36 cellular contexts compared by ENCODE assay signal in the genomic region with DNA sequence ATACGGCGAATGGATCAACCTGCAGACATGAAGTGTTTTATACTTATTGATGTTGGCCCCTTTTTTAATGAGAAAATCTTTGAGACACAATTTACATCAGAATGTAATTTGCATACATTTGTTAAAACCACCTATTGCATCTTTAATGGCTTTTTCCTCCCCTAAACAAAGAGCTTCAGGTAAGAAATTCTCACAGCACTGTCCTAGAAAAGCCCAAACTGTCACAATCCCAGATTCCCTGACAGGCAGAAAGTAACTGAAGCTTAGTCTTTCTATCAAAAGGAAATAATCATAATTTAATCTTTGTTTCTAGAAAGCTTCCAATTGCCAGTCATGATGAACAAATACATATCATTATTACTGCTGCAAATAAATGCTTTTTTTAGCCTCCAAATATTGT.
"Had no signal": no experiment of that assay in that cellular context is flagged by ENCODE, and none has a peak within 500 bp of the region (broad histone marks: within the 10 kb centered on the region; RNA-seq: fewer than 3 reads in every experiment).

No MANE protein-coding gene starts in this region.

- H3K9me3 Mint-ChIP-seq: activated naive CD4-positive, alpha-beta T cell treated with anti-CD3 and anti-CD28 coated beads, Interleukin-2, amount 10 ng/mL, durations not matched to agents 7 days and 5 days; activated naive CD8-positive, alpha-beta T cell treated with anti-CD3 and anti-CD28 coated beads, Interleukin-2, amount 10 ng/mL, durations not matched to agents 7 days and 5 days; activated naive CD8-positive, alpha-beta T cell treated with anti-CD3 and anti-CD28 coated beads, Interleukin-2, amount 50 U/mL, for 24 hours; activated T-helper 1 cell treated with anti-CD3 and anti-CD28 coated beads, Interleukin-12 subunit alpha, Interleukin-12 subunit beta, Interleukin-2, Interleukin-4 antibody, amounts not matched to agents 30 ng/mL and 10 ng/mL and 1 ng/mL, durations not matched to agents 14 hours and 24 hours and 36 hours; activated T-helper 2 cell treated with anti-CD3 and anti-CD28 coated beads, Interferon-gamma antibody, Interleukin-2, Interleukin-4, amounts not matched to agents 10 μg/mL and 5 μg/mL and 100 μg/mL, durations not matched to agents 14 hours and 24 hours and 36 hours had no signal

- H3K4me1 ChIP-seq: adrenal gland, ascending aorta, body of pancreas, breast epithelium had no signal

- H3K27me3 ChIP-seq: adrenal gland, ascending aorta, body of pancreas, brain microvascular endothelial cell, breast epithelium, cardiac muscle cell had no signal

- H3K27ac ChIP-seq: adrenal gland, ascending aorta, body of pancreas, brain microvascular endothelial cell, breast epithelium, cardiac muscle cell had no signal

- H3K36me3 ChIP-seq: adrenal gland, ascending aorta, brain microvascular endothelial cell, breast epithelium, cardiac muscle cell had no signal

- H3K27ac Mint-ChIP-seq: activated naive CD4-positive, alpha-beta T cell treated with anti-CD3 and anti-CD28 coated beads for 36 hours; activated naive CD4-positive, alpha-beta T cell treated with anti-CD3 and anti-CD28 coated beads, Interleukin-2, amount 10 ng/mL, durations not matched to agents 7 days and 5 days; activated naive CD4-positive, alpha-beta T cell treated with anti-CD3 and anti-CD28 coated beads, Interleukin-2, amount 50 U/mL, for 24 hours; activated naive CD4-positive, alpha-beta T cell treated with anti-CD3 and anti-CD28 coated beads, Interleukin-2, amount 50 U/mL, for 72 hours; activated naive CD8-positive, alpha-beta T cell; activated naive CD8-positive, alpha-beta T cell treated with anti-CD3 and anti-CD28 coated beads for 36 hours; activated naive CD8-positive, alpha-beta T cell treated with anti-CD3 and anti-CD28 coated beads, Interleukin-2, amount 10 ng/mL, durations not matched to agents 7 days and 5 days; activated naive CD8-positive, alpha-beta T cell treated with anti-CD3 and anti-CD28 coated beads, Interleukin-2, amount 50 U/mL, for 24 hours; activated T-cell treated with anti-CD3 and anti-CD28 coated beads, Interleukin-2, amount 50 U/mL, for 24 hours; activated T-cell treated with anti-CD3 and anti-CD28 coated beads, Interleukin-2, amount 50 U/mL, for 72 hours; activated T-helper 1 cell treated with anti-CD3 and anti-CD28 coated beads, Interleukin-12 subunit alpha, Interleukin-12 subunit beta, Interleukin-2, Interleukin-4 antibody, amounts not matched to agents 30 ng/mL and 10 ng/mL and 1 ng/mL, durations not matched to agents 14 hours and 24 hours and 36 hours; activated T-helper 17 cell treated with anti-CD3 and anti-CD28 coated beads, Interleukin-2, amount 50 U/mL, for 72 hours; activated T-helper 2 cell treated with anti-CD3 and anti-CD28 coated beads, Interferon-gamma antibody, Interleukin-2, Interleukin-4, amounts not matched to agents 10 μg/mL and 5 μg/mL and 100 μg/mL, durations not matched to agents 14 hours and 24 hours and 36 hours had no signal

- H3K4me3 Mint-ChIP-seq: activated naive CD4-positive, alpha-beta T cell treated with anti-CD3 and anti-CD28 coated beads for 36 hours; activated naive CD4-positive, alpha-beta T cell treated with anti-CD3 and anti-CD28 coated beads, Interleukin-2, amount 10 ng/mL, durations not matched to agents 7 days and 5 days; activated naive CD4-positive, alpha-beta T cell treated with anti-CD3 and anti-CD28 coated beads, Interleukin-2, amount 50 U/mL, for 24 hours; activated naive CD8-positive, alpha-beta T cell; activated naive CD8-positive, alpha-beta T cell treated with anti-CD3 and anti-CD28 coated beads for 36 hours; activated naive CD8-positive, alpha-beta T cell treated with anti-CD3 and anti-CD28 coated beads, Interleukin-2, amount 10 ng/mL, durations not matched to agents 7 days and 5 days; activated naive CD8-positive, alpha-beta T cell treated with anti-CD3 and anti-CD28 coated beads, Interleukin-2, amount 50 U/mL, for 24 hours; activated T-cell treated with anti-CD3 and anti-CD28 coated beads, Interleukin-2, amount 50 U/mL, for 24 hours; activated T-cell treated with anti-CD3 and anti-CD28 coated beads, Interleukin-2, amount 50 U/mL, for 4 hours; activated T-cell treated with anti-CD3 and anti-CD28 coated beads, Interleukin-2, amount 50 U/mL, for 72 hours; activated T-helper 1 cell treated with anti-CD3 and anti-CD28 coated beads, Interleukin-12 subunit alpha, Interleukin-12 subunit beta, Interleukin-2, Interleukin-4 antibody, amounts not matched to agents 30 ng/mL and 10 ng/mL and 1 ng/mL, durations not matched to agents 14 hours and 24 hours and 36 hours; activated T-helper 17 cell treated with anti-CD3 and anti-CD28 coated beads, Interleukin-2, amount 50 U/mL, for 72 hours; central memory CD8-positive, alpha-beta T cell had no signal

- H3K4me1 Mint-ChIP-seq: activated naive CD4-positive, alpha-beta T cell treated with anti-CD3 and anti-CD28 coated beads, Interleukin-2, amount 10 ng/mL, durations not matched to agents 7 days and 5 days; activated naive CD8-positive, alpha-beta T cell treated with anti-CD3 and anti-CD28 coated beads for 36 hours; activated naive CD8-positive, alpha-beta T cell treated with anti-CD3 and anti-CD28 coated beads, Interleukin-2, amount 10 ng/mL, durations not matched to agents 7 days and 5 days; activated naive CD8-positive, alpha-beta T cell treated with anti-CD3 and anti-CD28 coated beads, Interleukin-2, amount 50 U/mL, for 24 hours; activated T-helper 17 cell treated with anti-CD3 and anti-CD28 coated beads, Interleukin-2, amount 50 U/mL, for 72 hours; central memory CD8-positive, alpha-beta T cell had no signal

- H3K36me3 Mint-ChIP-seq: activated naive CD4-positive, alpha-beta T cell treated with anti-CD3 and anti-CD28 coated beads, Interleukin-2, amount 10 ng/mL, durations not matched to agents 7 days and 5 days; activated naive CD4-positive, alpha-beta T cell treated with anti-CD3 and anti-CD28 coated beads, Interleukin-2, amount 50 U/mL, for 24 hours; activated naive CD4-positive, alpha-beta T cell treated with anti-CD3 and anti-CD28 coated beads, Interleukin-2, amount 50 U/mL, for 72 hours; activated naive CD8-positive, alpha-beta T cell; activated naive CD8-positive, alpha-beta T cell treated with anti-CD3 and anti-CD28 coated beads for 36 hours; activated naive CD8-positive, alpha-beta T cell treated with anti-CD3 and anti-CD28 coated beads, Interleukin-2, amount 10 ng/mL, durations not matched to agents 7 days and 5 days had no signal

- ATAC-seq: activated naive CD4-positive, alpha-beta T cell treated with anti-CD3 and anti-CD28 coated beads, Interleukin-2, amount 50 U/mL, for 72 hours; activated naive CD8-positive, alpha-beta T cell treated with anti-CD3 and anti-CD28 coated beads, Interleukin-2, amount 50 U/mL, for 24 hours; activated T-cell treated with anti-CD3 and anti-CD28 coated beads, Interleukin-2, amount 50 U/mL, for 4 hours; activated T-cell treated with anti-CD3 and anti-CD28 coated beads, Interleukin-2, amount 50 U/mL, for 72 hours; activated T-helper 17 cell treated with anti-CD3 and anti-CD28 coated beads, Interleukin-2, amount 50 U/mL, for 72 hours; body of pancreas had no signal

- DNase-seq: activated effector memory CD4-positive, alpha-beta T cell treated with anti-CD3 and anti-CD28 coated beads, Interleukin-2, amount 50 U/mL, for 16 hours; activated effector memory CD4-positive, alpha-beta T cell treated with Interleukin-2 at 50 U/mL for 16 hours; activated gamma-delta T cell; activated gamma-delta T cell treated with Interleukin-2 at 50 U/mL for 16 hours; activated naive CD4-positive, alpha-beta T cell; activated naive CD4-positive, alpha-beta T cell treated with anti-CD3 and anti-CD28 coated beads for 36 hours; activated naive CD4-positive, alpha-beta T cell treated with anti-CD3 and anti-CD28 coated beads, Interleukin-2, amount 10 ng/mL, durations not matched to agents 7 days and 5 days; activated naive CD4-positive, alpha-beta T cell treated with anti-CD3 and anti-CD28 coated beads, Interleukin-2, amount 50 U/mL, for 16 hours; activated naive CD4-positive, alpha-beta T cell treated with Interleukin-2 at 50 U/mL for 16 hours; activated naive CD8-positive, alpha-beta T cell treated with anti-CD3 and anti-CD28 coated beads for 36 hours; activated naive CD8-positive, alpha-beta T cell treated with anti-CD3 and anti-CD28 coated beads, Interleukin-2, amount 10 ng/mL, durations not matched to agents 7 days and 5 days; activated naive CD8-positive, alpha-beta T cell treated with anti-CD3 and anti-CD28 coated beads, Interleukin-2, amount 50 U/mL, for 24 hours; activated T-cell treated with anti-CD3 and anti-CD28 coated beads, Interleukin-2, amount 50 U/mL, for 24 hours; activated T-cell treated with anti-CD3 and anti-CD28 coated beads, Interleukin-2, amount 50 U/mL, for 4 hours; activated T-cell treated with anti-CD3 and anti-CD28 coated beads, Interleukin-2, amount 50 U/mL, for 48 hours; activated T-cell treated with anti-CD3 and anti-CD28 coated beads, Interleukin-2, amount 50 U/mL, for 72 hours; adrenal gland; amniotic stem cell; amygdala; anterior cingulate cortex; aorta; body of pancreas; brain microvascular endothelial cell; caudate nucleus; central memory CD4-positive, alpha-beta T cell; cerebellar nuclear complex had no signal

- H3K4me3 ChIP-seq: adrenal gland, ascending aorta, body of pancreas, breast epithelium, cardiac muscle cell had no signal

- H3K27me3 Mint-ChIP-seq: activated naive CD4-positive, alpha-beta T cell treated with anti-CD3 and anti-CD28 coated beads, Interleukin-2, amount 10 ng/mL, durations not matched to agents 7 days and 5 days; activated naive CD4-positive, alpha-beta T cell treated with anti-CD3 and anti-CD28 coated beads, Interleukin-2, amount 50 U/mL, for 24 hours; activated naive CD8-positive, alpha-beta T cell; activated naive CD8-positive, alpha-beta T cell treated with anti-CD3 and anti-CD28 coated beads for 36 hours; activated naive CD8-positive, alpha-beta T cell treated with anti-CD3 and anti-CD28 coated beads, Interleukin-2, amount 10 ng/mL, durations not matched to agents 7 days and 5 days; activated naive CD8-positive, alpha-beta T cell treated with anti-CD3 and anti-CD28 coated beads, Interleukin-2, amount 50 U/mL, for 24 hours; activated T-cell treated with anti-CD3 and anti-CD28 coated beads, Interleukin-2, amount 50 U/mL, for 24 hours; central memory CD8-positive, alpha-beta T cell had no signal

- H3K9me3 ChIP-seq: adrenal gland, body of pancreas had no signal
